24 cellular contexts compared by ENCODE assay signal in genomic region chr10:48748573-48748972, GRCh38.
DNase-seq lines count a peak whose midpoint lies in the region; ATAC-seq and TF ChIP-seq lines count a peak whose summit lies in the region.
"Had no signal": no experiment of that assay in that cellular context is flagged by ENCODE, and none has a peak within 500 bp of the region (broad histone marks: within the 10 kb centered on the region; RNA-seq: fewer than 3 reads in every experiment).

No MANE protein-coding gene starts in this region.

- H3K4me3 Mint-ChIP-seq in IgD-negative memory B cell: peak overlapping the region in 1 of 4 donors; percentile 30
- no peak overlapping the region for H3K4me3 Mint-ChIP-seq in endodermal cell
- H3K4me3 Mint-ChIP-seq: activated naive CD8-positive, alpha-beta T cell treated with anti-CD3 and anti-CD28 coated beads, Interleukin-2, amount 50 U/mL, for 24 hours; activated T-helper 17 cell treated with anti-CD3 and anti-CD28 coated beads, Interleukin-2, amount 50 U/mL, for 72 hours; H9; nephron had no signal

- peaks cover 14% of the 10 kb centered on the region for H3K36me3 Mint-ChIP-seq in IgD-negative memory B cell
- no peaks in the 10 kb centered on the region for H3K36me3 Mint-ChIP-seq in endodermal cell (ENCODE audit: low read depth)

- H3K27ac ChIP-seq in endodermal cell (ENCODE audit: low read depth, low read length) (no peak overlapping the region), vagina (no peak overlapping the region)
- H3K27ac ChIP-seq: body of pancreas, parathyroid adenoma, thyroid gland had no signal

- no peak for ATAC-seq in GM21381 (IDR thresholded peaks at IDR 0.05; ENCODE audit: unreplicated experiment)
- no peak for ATAC-seq in GM21390 (IDR thresholded peaks at IDR 0.05; ENCODE audit: unreplicated experiment)
- ATAC-seq in HG03460 (IDR thresholded peaks at IDR 0.05; ENCODE audit: unreplicated experiment): no peak
- ATAC-seq: activated naive CD8-positive, alpha-beta T cell treated with anti-CD3 and anti-CD28 coated beads, Interleukin-2, amount 50 U/mL, for 24 hours; activated T-helper 17 cell treated with anti-CD3 and anti-CD28 coated beads, Interleukin-2, amount 50 U/mL, for 72 hours; body of pancreas; left colon had no signal

- H3K9me3 ChIP-seq in endodermal cell (ENCODE audit: control insufficient read depth, low read length) (no peaks in the 10 kb centered on the region), vagina (no peaks in the 10 kb centered on the region)
- H3K9me3 ChIP-seq: body of pancreas, thyroid gland had no signal

- H3K4me1 ChIP-seq in endodermal cell (ENCODE audit: control insufficient read depth, insufficient read depth, low read length) (no peaks in the 10 kb centered on the region), vagina (no peaks in the 10 kb centered on the region)
- H3K4me1 ChIP-seq: body of pancreas, parathyroid adenoma, thyroid gland had no signal

- H3K27me3 Mint-ChIP-seq in IgD-negative memory B cell (no peaks in the 10 kb centered on the region), endodermal cell (ENCODE audit: insufficient read depth) (peaks cover 3% of the 10 kb centered on the region)
- H3K27me3 Mint-ChIP-seq: activated naive CD8-positive, alpha-beta T cell treated with anti-CD3 and anti-CD28 coated beads, Interleukin-2, amount 50 U/mL, for 24 hours had no signal

- H3K4me3 ChIP-seq in endodermal cell (ENCODE audit: low read length) (no peak overlapping the region), vagina (no peak overlapping the region)
- H3K4me3 ChIP-seq: body of pancreas, thyroid gland had no signal

- intact Hi-C loops in vagina (cut with DNase I): no loop called here

- TF ChIP-seq CTCF in endodermal cell (conservative IDR thresholded peaks at IDR 0.05) (no peak), vagina (IDR thresholded peaks at IDR 0.05) (no peak)

- DNase-seq in SIG-M5 treated with dmso at 0.1 percent for 504 hours (lab: John Stamatoyannopoulos, UW; ENCODE audit: unreplicated experiment): peak; percentile 58
- DNase-seq in SIG-M5 (lab: John Stamatoyannopoulos, UW): no peak
- peak; percentile 16 for DNase-seq in endodermal cell
- peak; percentile 47 to 55 for DNase-seq in vagina (ENCODE audit: extremely low spot score in 2 of 2)
- DNase-seq: 8988T; activated CD4-positive, alpha-beta T cell treated with anti-CD3 and anti-CD28 coated beads for 1 hour; activated naive CD8-positive, alpha-beta T cell treated with anti-CD3 and anti-CD28 coated beads, Interleukin-2, amount 50 U/mL, for 24 hours; AML-193; body of pancreas; H9; left colon; midbrain; NCI-H1436; NCI-H524; stimulated activated naive CD4-positive, alpha-beta T cell treated with Interleukin-2 at 50 U/mL for 16 hours; SW 1271; thyroid gland had no signal

- H3K27ac Mint-ChIP-seq in IgD-negative memory B cell (peak overlapping the region in 2 of 3 donors; percentile 53 to 65), endodermal cell (no peak overlapping the region)
- H3K27ac Mint-ChIP-seq: activated naive CD8-positive, alpha-beta T cell treated with anti-CD3 and anti-CD28 coated beads, Interleukin-2, amount 50 U/mL, for 24 hours; activated T-helper 17 cell treated with anti-CD3 and anti-CD28 coated beads, Interleukin-2, amount 50 U/mL, for 72 hours; H9; nephron had no signal

- H3K9ac ChIP-seq in endodermal cell (ENCODE audit: extremely low read depth, low read length, poor library complexity, severe bottlenecking): no peak overlapping the region
- H3K9ac ChIP-seq: parathyroid adenoma had no signal

- H3K27me3 ChIP-seq in endodermal cell (ENCODE audit: control insufficient read depth, insufficient read depth, low read length, poor library complexity, severe bottlenecking) (no peaks in the 10 kb centered on the region), vagina (no peaks in the 10 kb centered on the region)
- H3K27me3 ChIP-seq: body of pancreas, thyroid gland had no signal

- H3K9me3 Mint-ChIP-seq in IgD-negative memory B cell: peaks cover 0 to 2% (median 0%) of the 10 kb centered on the region in 3 donors
- no peaks in the 10 kb centered on the region for H3K9me3 Mint-ChIP-seq in endodermal cell
- H3K9me3 Mint-ChIP-seq: H9 had no signal

- H3K4me1 Mint-ChIP-seq in IgD-negative memory B cell: peaks cover 29 to 54% (median 51%) of the 10 kb centered on the region in 3 donors
- H3K4me1 Mint-ChIP-seq in endodermal cell: no peaks in the 10 kb centered on the region
- H3K4me1 Mint-ChIP-seq: activated T-helper 17 cell treated with anti-CD3 and anti-CD28 coated beads, Interleukin-2, amount 50 U/mL, for 72 hours; H9; nephron had no signal

- 87 to 90% methylated on average over 2 to 4 of the region's 4 CpGs for WGBS in endodermal cell (ENCODE audit: insufficient coverage in 1 of 2, insufficient read length in 1 of 2), 2 experiments

- TF ChIP-seq POLR2A in vagina (IDR thresholded peaks at IDR 0.05): no peak

- H3K36me3 ChIP-seq in endodermal cell (ENCODE audit: control insufficient read depth, insufficient read depth, low read length): no peaks in the 10 kb centered on the region
- no peaks in the 10 kb centered on the region for H3K36me3 ChIP-seq in vagina
- H3K36me3 ChIP-seq: thyroid gland had no signal
